ENCODE assay signal across 7 cellular contexts in genomic region chr11:70622091-70622490, GRCh38.
"Had no signal": no experiment of that assay in that cellular context is flagged by ENCODE, and none has a peak within 500 bp of the region (broad histone marks: within the 10 kb centered on the region; RNA-seq: fewer than 3 reads in every experiment).

No MANE protein-coding gene starts in this region.

- H3K4me2 ChIP-seq: GM23338 had no signal

- H3K36me3 ChIP-seq: HAP-1 had no signal

- H3K9me3 ChIP-seq: HAP-1 had no signal

- DNase-seq: H7, HFFc6, KBM-7 had no signal

- H2AFZ ChIP-seq: GM23338 had no signal

- H3K27ac ChIP-seq: HL-60 had no signal

- H3K4me3 ChIP-seq: GM23338, HAP-1 had no signal

- FAIRE-seq: HepG2 had no signal

- H3K4me1 ChIP-seq: HAP-1 had no signal
